In genomic region chr12:110696283-110696682, GRCh38 we compare ENCODE assay signal across 18 cellular contexts. TPM values are rescaled to one million over a fixed set of nuclear protein-coding genes. Genes with fewer than 3 reads are reported as not detected.
DNase-seq lines count a peak whose midpoint lies in the region; ATAC-seq, FAIRE-seq and TF ChIP-seq lines count a peak whose summit lies in the region.
"Had no signal": no experiment of that assay in that cellular context is flagged by ENCODE, and none has a peak within 500 bp of the region (broad histone marks: within the 10 kb centered on the region; RNA-seq: fewer than 3 reads in every experiment).

No MANE protein-coding gene starts in this region.

- H3K79me2 ChIP-seq in HepG2 (ENCODE audit: insufficient read depth, low read length) (no peaks in the 10 kb centered on the region), K562 (ENCODE audit: control insufficient read depth, insufficient read depth, low read length) (no peaks in the 10 kb centered on the region), osteoblast (ENCODE audit: insufficient read depth, low read length) (no peaks in the 10 kb centered on the region)

- H3K4me1 ChIP-seq in HepG2 (ENCODE audit: insufficient read depth, low read length) (peaks cover 24% of the 10 kb centered on the region), right lobe of liver (peaks cover 0 to 8% (median 0%) of the 10 kb centered on the region in 4 donors), K562 (replicated peaks in 1 of 2; ENCODE audit: control insufficient read depth in 2 of 2, insufficient read depth in 2 of 2, low read length in 2 of 2) (peaks cover 35 to 42% of the 10 kb centered on the region in 2 experiments), osteoblast (ENCODE audit: insufficient read depth, low read length) (no peaks in the 10 kb centered on the region)

- TF ChIP-seq EP300 in HepG2 (IDR thresholded peaks at IDR 0.05; ENCODE audit: low read depth in 2 of 2, low read length in 2 of 2) = no peak
- no peak for TF ChIP-seq EP300 in HepG2 (CRISPR knock-in tag; IDR thresholded peaks at IDR 0.05; ENCODE audit: borderline replicate concordance)
- no peak for TF ChIP-seq EP300 in K562 (IDR thresholded peaks at IDR 0.05; ENCODE audit: low read length)

- H3K9me3 ChIP-seq in HepG2 (ENCODE audit: low read length) (no peaks in the 10 kb centered on the region), right lobe of liver (no peaks in the 10 kb centered on the region), K562 (replicated peaks; ENCODE audit: control insufficient read depth, insufficient read depth, low read depth, low read length) (no peaks in the 10 kb centered on the region), osteoblast (ENCODE audit: low read depth, low read length) (no peaks in the 10 kb centered on the region)
- H3K9me3 ChIP-seq: BLaER1 treated with 17β-estradiol and CSF1 and Interleukin-3, amounts not matched to agents 10 nM and 100 nM had no signal

- peaks cover 53 to 77% of the 10 kb centered on the region in 2 donors for H3K4me1 Mint-ChIP-seq in stimulated activated naive B cell treated with anti-CD40 and anti-IgM and Interleukin-4, amounts not matched to agents 10 μg/mL and 1 μg/mL and 100 μg/mL, for 72 hours
- peaks cover 16% of the 10 kb centered on the region for H3K4me1 Mint-ChIP-seq in activated CD4-positive, alpha-beta T cell treated with anti-CD3 and anti-CD28 coated beads, Interleukin-2, amount 10 ng/mL, durations not matched to agents 24 days and 14 days

- H3K36me3 ChIP-seq in HepG2 (replicated peaks in 1 of 2; ENCODE audit: control insufficient read depth in 1 of 2, insufficient read depth in 2 of 2, low read length in 2 of 2) (no peaks in the 10 kb centered on the region), right lobe of liver (no peaks in the 10 kb centered on the region), K562 (ENCODE audit: control insufficient read depth, insufficient read depth, low read length) (no peaks in the 10 kb centered on the region), osteoblast (ENCODE audit: insufficient read depth, low read length) (no peaks in the 10 kb centered on the region)
- H3K36me3 ChIP-seq: BLaER1 treated with 17β-estradiol and CSF1 and Interleukin-3, amounts not matched to agents 10 nM and 100 nM had no signal

- no peak overlapping the region for H3K4me2 ChIP-seq in HepG2 (ENCODE audit: low read depth, low read length)
- no peak overlapping the region for H3K4me2 ChIP-seq in K562 (ENCODE audit: insufficient read depth, low read length)
- H3K4me2 ChIP-seq in osteoblast (ENCODE audit: insufficient read depth, low read length) = no peak overlapping the region

- DNase-seq in HepG2 (ENCODE audit: low spot score) (no peak), right lobe of liver (no peak), K562 (ENCODE audit: extremely low read depth in 1 of 4, low spot score in 3 of 4) (no peak), osteoblast (ENCODE audit: insufficient read length, low spot score, missing footprints) (peak; percentile 1), NCI-H345 treated with DMSO at 0.1 percent for 48 hours (lab: John Stamatoyannopoulos, UW; ENCODE audit: unreplicated experiment) (no peak), NCI-H1417 treated with DMSO at 0.1 percent for 48 hours (lab: John Stamatoyannopoulos, UW) (no peak)
- no peak for DNase-seq in stimulated activated naive B cell treated with anti-CD40 and anti-IgM and Interleukin-4, amounts not matched to agents 10 μg/mL and 1 μg/mL and 100 μg/mL, for 72 hours
- DNase-seq in activated CD4-positive, alpha-beta T cell treated with anti-CD3 and anti-CD28 coated beads, Interleukin-2, amount 10 ng/mL, durations not matched to agents 24 days and 14 days = no peak
- DNase-seq: 8988T; CD4-positive, CD25-positive, alpha-beta regulatory T cell; CD8-positive, alpha-beta memory T cell; COR-L47; DMS79; GF-D8; H9 had no signal

- TF ChIP-seq POLR2A in HepG2 (IDR thresholded peaks at IDR 0.05; ENCODE audit: insufficient read depth in 1 of 2, low read depth in 2 of 2, low read length in 2 of 2) (no peak), right lobe of liver (IDR thresholded peaks at IDR 0.05) (no peak), K562 (conservative IDR thresholded peaks at IDR 0.05) (no peak)

- H3K27me3 ChIP-seq in HepG2 (ENCODE audit: control insufficient read depth in 1 of 2, insufficient read depth in 2 of 2, low read length in 2 of 2) (peaks cover 2 to 21% of the 10 kb centered on the region in 2 experiments; a peak in 3 of 5 replicates), right lobe of liver (no peaks in the 10 kb centered on the region), K562 (ENCODE audit: control insufficient read depth in 2 of 2, insufficient read depth in 2 of 2, low read length in 2 of 2) (no peaks in the 10 kb centered on the region), osteoblast (ENCODE audit: insufficient read depth, low read length) (no peaks in the 10 kb centered on the region)
- H3K27me3 ChIP-seq: BLaER1 treated with 17β-estradiol and CSF1 and Interleukin-3, amounts not matched to agents 10 nM and 100 nM had no signal

- H2AFZ ChIP-seq in HepG2 (ENCODE audit: low read length) (no peak overlapping the region), K562 (ENCODE audit: low read depth, low read length) (no peak overlapping the region), osteoblast (ENCODE audit: low read length) (no peak overlapping the region)

- H3K36me3 Mint-ChIP-seq in stimulated activated naive B cell treated with anti-CD40 and anti-IgM and Interleukin-4, amounts not matched to agents 10 μg/mL and 1 μg/mL and 100 μg/mL, for 72 hours = peaks cover 6 to 10% of the 10 kb centered on the region in 2 donors
- H3K36me3 Mint-ChIP-seq in activated CD4-positive, alpha-beta T cell treated with anti-CD3 and anti-CD28 coated beads, Interleukin-2, amount 10 ng/mL, durations not matched to agents 24 days and 14 days (ENCODE audit: low read depth) = no peaks in the 10 kb centered on the region
- H3K36me3 Mint-ChIP-seq: CD4-positive, CD25-positive, alpha-beta regulatory T cell; CD8-positive, alpha-beta memory T cell had no signal

- WGBS in HepG2 (ENCODE audit: low lambda C conversion rate) = 40% methylated on average over 3 of the region's 3 CpGs
- 73% methylated on average over 3 of the region's 3 CpGs for WGBS in right lobe of liver (ENCODE audit: insufficient coverage, low coverage, low lambda C conversion rate, missing lambda C conversion rate)
- WGBS in K562 (ENCODE audit: insufficient coverage, low coverage, missing lambda C conversion rate) = 41% methylated on average over 3 of the region's 3 CpGs

- H3K27ac ChIP-seq in HepG2 (ENCODE audit: extremely low read length, insufficient read depth, low read length) (no peak overlapping the region), right lobe of liver (no peak overlapping the region), K562 (ENCODE audit: extremely low read depth, low read depth, low read length) (no peak overlapping the region), osteoblast (ENCODE audit: low read depth, low read length) (no peak overlapping the region)

- H3K27me3 Mint-ChIP-seq in stimulated activated naive B cell treated with anti-CD40 and anti-IgM and Interleukin-4, amounts not matched to agents 10 μg/mL and 1 μg/mL and 100 μg/mL, for 72 hours = no peaks in the 10 kb centered on the region
- no peaks in the 10 kb centered on the region for H3K27me3 Mint-ChIP-seq in activated CD4-positive, alpha-beta T cell treated with anti-CD3 and anti-CD28 coated beads, Interleukin-2, amount 10 ng/mL, durations not matched to agents 24 days and 14 days
- H3K27me3 Mint-ChIP-seq: CD4-positive, CD25-positive, alpha-beta regulatory T cell; CD8-positive, alpha-beta memory T cell had no signal

- TF ChIP-seq RAD21 in HepG2 (CRISPR knock-in tag; IDR thresholded peaks at IDR 0.05) (no peak), K562 (CRISPR knock-in tag; conservative IDR thresholded peaks at IDR 0.05 in 1 of 2, IDR thresholded peaks at IDR 0.05 in 1 of 2) (no peak)

- no peak for TF ChIP-seq CTCF in HepG2 (CRISPR knock-in tag; IDR thresholded peaks at IDR 0.05)
- no peak for TF ChIP-seq CTCF in right lobe of liver (IDR thresholded peaks at IDR 0.05)
- TF ChIP-seq CTCF in K562 (IDR thresholded peaks at IDR 0.05 in 2 of 3, conservative IDR thresholded peaks at IDR 0.05 in 1 of 3; ENCODE audit: insufficient read depth in 2 of 3, low read depth in 1 of 3, low read length in 3 of 3) = no peak
- TF ChIP-seq CTCF in osteoblast (IDR thresholded peaks at IDR 0.05; ENCODE audit: extremely low read depth, low read depth, low read length) = no peak

- in situ Hi-C loops in HepG2 (cut with HindIII; ENCODE audit: extremely low pct_ligation_motif_present, low pct_unique_long_range_greater_than_20kb) (no loop called here), K562 (cut with MboI) (no loop called here)

- H4K20me1 ChIP-seq in HepG2 (ENCODE audit: insufficient read depth, low read length) = no peaks in the 10 kb centered on the region
- no peaks in the 10 kb centered on the region for H4K20me1 ChIP-seq in K562 (replicated peaks; ENCODE audit: control insufficient read depth, insufficient read depth, low read length)
- H4K20me1 ChIP-seq in osteoblast (ENCODE audit: insufficient read depth, low read length) = no peaks in the 10 kb centered on the region
- H4K20me1 ChIP-seq: BLaER1 treated with 17β-estradiol and CSF1 and Interleukin-3, amounts not matched to agents 10 nM and 100 nM had no signal

- H3K9ac ChIP-seq in HepG2 (ENCODE audit: insufficient read depth, low read depth, low read length) (no peak overlapping the region), K562 (ENCODE audit: insufficient read depth in 1 of 2, low read depth in 2 of 2, low read length in 2 of 2) (no peak overlapping the region)

- BruUV-seq in HepG2 (replicated peaks; lab: Mats Ljungman, UMichigan) = no TSS peak
- no TSS peak for BruUV-seq in K562 (replicated peaks; lab: Mats Ljungman, UMichigan)

- no peaks in the 10 kb centered on the region for H3K9me1 ChIP-seq in K562 (ENCODE audit: control insufficient read depth, insufficient read depth, low read length)

- H3K4me3 Mint-ChIP-seq in stimulated activated naive B cell treated with anti-CD40 and anti-IgM and Interleukin-4, amounts not matched to agents 10 μg/mL and 1 μg/mL and 100 μg/mL, for 72 hours = no peak overlapping the region
- H3K4me3 Mint-ChIP-seq in activated CD4-positive, alpha-beta T cell treated with anti-CD3 and anti-CD28 coated beads, Interleukin-2, amount 10 ng/mL, durations not matched to agents 24 days and 14 days = no peak overlapping the region
- H3K4me3 Mint-ChIP-seq: CD8-positive, alpha-beta memory T cell; H9 had no signal

- H3K4me3 ChIP-seq in HepG2 (replicated peaks in 1 of 3; ENCODE audit: insufficient read depth in 1 of 3, low read depth in 2 of 3, low read length in 3 of 3) (no peak overlapping the region), right lobe of liver (no peak overlapping the region), K562 (no peak overlapping the region), osteoblast (ENCODE audit: insufficient read depth, low read length) (no peak overlapping the region)
- H3K4me3 ChIP-seq: BLaER1 treated with 17β-estradiol and CSF1 and Interleukin-3, amounts not matched to agents 10 nM and 100 nM had no signal

- intact Hi-C loops in HepG2 (cut with micrococcal nuclease; ENCODE audit: unreplicated experiment) = loop anchor here (5.0 kb wide), 1 partner anchor 191 kb away; no protein-coding TSS in a partner anchor
- intact Hi-C loops in right lobe of liver (cut with DNase I) = no loop called here
- intact Hi-C loops in K562 (cut with micrococcal nuclease) = loop anchor here (5.0 kb wide), 2 partner anchors 79 to 191 kb away; no protein-coding TSS in a partner anchor
- intact Hi-C loops in activated CD4-positive, alpha-beta T cell treated with anti-CD3 and anti-CD28 coated beads, Interleukin-2, amount 10 ng/mL, durations not matched to agents 24 days and 14 days (cut with micrococcal nuclease) = loop anchor here (5.0 kb wide), 1 partner anchor 34 kb away; no protein-coding TSS in a partner anchor

- ATAC-seq in HepG2 (no peak), right lobe of liver (no peak), K562 (no peak)
- ATAC-seq in stimulated activated naive B cell treated with anti-CD40 and anti-IgM and Interleukin-4, amounts not matched to agents 10 μg/mL and 1 μg/mL and 100 μg/mL, for 72 hours (replicated peaks) = no peak

- FAIRE-seq in HepG2 (lab: Jason Lieb, UNC) = no peak
- no peak for FAIRE-seq in K562 (lab: Jason Lieb, UNC)
- FAIRE-seq: D721Med, H1 had no signal

- CTCF ChIA-PET in HepG2 (lab: Yijun Ruan, JAX; ENCODE audit: low intra/inter-chr PET ratio, low total read pairs) = no interaction called here
- CTCF ChIA-PET in K562 (lab: Yijun Ruan, JAX; ENCODE audit: low intra/inter-chr PET ratio) = interaction anchor here (0.6 kb wide), 1 partner anchor 181 kb away, joined by 3 read pairs; no protein-coding TSS in a partner anchor

- H3K9me3 Mint-ChIP-seq in stimulated activated naive B cell treated with anti-CD40 and anti-IgM and Interleukin-4, amounts not matched to agents 10 μg/mL and 1 μg/mL and 100 μg/mL, for 72 hours = no peaks in the 10 kb centered on the region
- H3K9me3 Mint-ChIP-seq in activated CD4-positive, alpha-beta T cell treated with anti-CD3 and anti-CD28 coated beads, Interleukin-2, amount 10 ng/mL, durations not matched to agents 24 days and 14 days = no peaks in the 10 kb centered on the region
- H3K9me3 Mint-ChIP-seq: CD4-positive, CD25-positive, alpha-beta regulatory T cell; CD8-positive, alpha-beta memory T cell; H9 had no signal

- POLR2A ChIA-PET in HepG2 (lab: Yijun Ruan, JAX) (no interaction called here), K562 (lab: Yijun Ruan, JAX) (no interaction called here)

- peak overlapping the region; percentile 47 for H3K27ac Mint-ChIP-seq in stimulated activated naive B cell treated with anti-CD40 and anti-IgM and Interleukin-4, amounts not matched to agents 10 μg/mL and 1 μg/mL and 100 μg/mL, for 72 hours
- no peak overlapping the region for H3K27ac Mint-ChIP-seq in activated CD4-positive, alpha-beta T cell treated with anti-CD3 and anti-CD28 coated beads, Interleukin-2, amount 10 ng/mL, durations not matched to agents 24 days and 14 days
- H3K27ac Mint-ChIP-seq: H9 had no signal

RNA-seq across cellular contexts. Expression of gene HVCN1, which starts 7.4 kb away (rescaled TPM):
- 0.20 and 0.49 TPM in 2 replicates for total RNA-seq in HepG2 (2016; rRNA removed; fragmentation: Illumina TruSeq; extraction: Trizol)
- total RNA-seq in HepG2 (2016; cell fraction: cytosol; rRNA removed; fragmentation: Illumina TruSeq; extraction: Trizol; ENCODE audit: low read depth) = not detected in 2 replicates
- 0.36 and 0.54 TPM in 2 replicates for total RNA-seq in HepG2 (2016; cell fraction: insoluble cytoplasmic fraction; rRNA removed; fragmentation: Illumina TruSeq; extraction: Trizol)
- 0.14 and 0.37 TPM in 2 replicates for total RNA-seq in HepG2 (2016; cell fraction: membrane; rRNA removed; fragmentation: Illumina TruSeq; extraction: Trizol)
- total RNA-seq in HepG2 (2016; cell fraction: nucleus; rRNA removed; fragmentation: Illumina TruSeq; extraction: Trizol) = 0.47 and 0.53 TPM in 2 replicates
- polyA plus RNA-seq in HepG2 (2011; rRNA removed) = 0.88 and 1.3 TPM in 2 replicates
- 0.59 and 0.87 TPM in 2 replicates for polyA plus RNA-seq in HepG2 (2011; cell fraction: cytosol; rRNA removed)
- polyA plus RNA-seq in HepG2 (2011; cell fraction: nucleus; rRNA removed) = 0.33 and 0.35 TPM in 2 replicates
- 0.47 and 0.50 TPM in 2 replicates for polyA plus RNA-seq in HepG2 (2012)
- polyA plus RNA-seq in HepG2 (2016; cell fraction: cytosol; fragmentation: Illumina TruSeq; extraction: Trizol; ENCODE audit: low read depth) = 0.16 and 0.32 TPM in 2 replicates
- 0.36 and 0.67 TPM in 2 replicates for polyA plus RNA-seq in HepG2 (2016; cell fraction: insoluble cytoplasmic fraction; fragmentation: Illumina TruSeq; extraction: Trizol; ENCODE audit: low read depth)
- 0.29 TPM in 1 of 2 replicates, not detected in the other for polyA plus RNA-seq in HepG2 (2016; cell fraction: membrane; fragmentation: Illumina TruSeq; extraction: Trizol; ENCODE audit: low read depth)
- 0.49 and 0.82 TPM in 2 replicates for polyA plus RNA-seq in HepG2 (2016; cell fraction: nucleus; fragmentation: Illumina TruSeq; extraction: Trizol; ENCODE audit: insufficient read depth, low read depth)
- polyA minus RNA-seq in HepG2 (2011; rRNA and poly(A)+ RNA removed; ENCODE audit: low replicate concordance) = 0.16 and 0.64 TPM in 2 replicates
- polyA minus RNA-seq in HepG2 (2011; cell fraction: cytosol; rRNA and poly(A)+ RNA removed) = not detected in 2 replicates
- 0.50 TPM in 1 of 2 replicates, not detected in the other for polyA minus RNA-seq in HepG2 (2011; cell fraction: nucleus; rRNA and poly(A)+ RNA removed)
- total RNA-seq in right lobe of liver = 1 to 10 TPM in 5 of 6 experiments, under 1 TPM in 1; 0.55 to 2.4 (median 1.6) TPM
- total RNA-seq in K562 (2011; cell fraction: chromatin; rRNA removed; ENCODE audit: low replicate concordance) = 0.93 and 3.1 TPM in 2 replicates
- total RNA-seq in K562 (2011; cell fraction: nucleolus; rRNA removed) = 0.92 and 1.3 TPM in 2 replicates
- total RNA-seq in K562 (2011; cell fraction: nucleoplasm; rRNA removed) = 1.0 and 1.2 TPM in 2 replicates
- 0.50 and 1.4 TPM in 2 replicates for total RNA-seq in K562 (2014; rRNA removed)
- total RNA-seq in K562 (2014; rRNA removed; fragmentation: Illumina TruSeq; extraction: Trizol) = 0.61 and 0.91 TPM in 2 replicates
- total RNA-seq in K562 (2015; rRNA removed; fragmentation: Illumina TruSeq; extraction: Trizol) = 1.0 and 1.6 TPM in 2 replicates
- total RNA-seq in K562 (2021) = 0.87 and 1.4 TPM in 2 replicates
- polyA plus RNA-seq in K562 (2011; rRNA removed) = 0.25 and 4.6 TPM in 2 replicates
- polyA plus RNA-seq in K562 (2011; cell fraction: cytosol; rRNA removed) = 0.55 and 3.7 TPM in 2 replicates
- polyA plus RNA-seq in K562 (2011; cell fraction: nucleus; rRNA removed) = 0.54 and 2.5 TPM in 2 replicates
- 2.4 and 6.2 TPM in 2 replicates for polyA plus RNA-seq in K562 (2012)
- polyA plus RNA-seq in K562 (2014; fragmentation: Illumina TruSeq; extraction: Trizol) = 1.4 and 1.8 TPM in 2 replicates
- under 1 TPM; 0.21 to 0.24 TPM for polyA plus RNA-seq in K562 (2014; fragmentation: Nextera tagmentation; extraction: Ambion mirVana)
- 0.74 and 0.90 TPM in 2 replicates for polyA plus RNA-seq in K562 (2014; rRNA removed)
- 0.42 and 2.5 TPM in 2 replicates for polyA minus RNA-seq in K562 (2011; rRNA and poly(A)+ RNA removed)
- polyA minus RNA-seq in K562 (2011; cell fraction: cytosol; rRNA and poly(A)+ RNA removed) = 1.2 TPM in 1 of 2 replicates, not detected in the other
- 0.27 and 0.89 TPM in 2 replicates for polyA minus RNA-seq in K562 (2011; cell fraction: nucleus; rRNA and poly(A)+ RNA removed)
- 2.1 and 2.9 TPM in 2 replicates for total RNA-seq in osteoblast
- 17.9 and 18.0 TPM in 2 replicates for total RNA-seq in activated CD4-positive, alpha-beta T cell treated with anti-CD3 and anti-CD28 coated beads, Interleukin-2, amount 10 ng/mL, durations not matched to agents 24 days and 14 days

RNA-seq across cellular contexts. Expression of gene PPP1CC, which starts 46.4 kb away (rescaled TPM):
- 187 and 277 TPM in 2 replicates for total RNA-seq in HepG2 (2016; rRNA removed; fragmentation: Illumina TruSeq; extraction: Trizol)
- total RNA-seq in HepG2 (2016; cell fraction: cytosol; rRNA removed; fragmentation: Illumina TruSeq; extraction: Trizol; ENCODE audit: low read depth) = 112 and 117 TPM in 2 replicates
- total RNA-seq in HepG2 (2016; cell fraction: insoluble cytoplasmic fraction; rRNA removed; fragmentation: Illumina TruSeq; extraction: Trizol) = 187 and 271 TPM in 2 replicates
- 307 and 332 TPM in 2 replicates for total RNA-seq in HepG2 (2016; cell fraction: membrane; rRNA removed; fragmentation: Illumina TruSeq; extraction: Trizol)
- 113 and 126 TPM in 2 replicates for total RNA-seq in HepG2 (2016; cell fraction: nucleus; rRNA removed; fragmentation: Illumina TruSeq; extraction: Trizol)
- polyA plus RNA-seq in HepG2 (2011; rRNA removed) = 133 and 178 TPM in 2 replicates
- 72.4 and 101 TPM in 2 replicates for polyA plus RNA-seq in HepG2 (2011; cell fraction: cytosol; rRNA removed)
- polyA plus RNA-seq in HepG2 (2011; cell fraction: nucleus; rRNA removed) = 48.0 and 54.4 TPM in 2 replicates
- 156 and 233 TPM in 2 replicates for polyA plus RNA-seq in HepG2 (2012)
- polyA plus RNA-seq in HepG2 (2016; cell fraction: cytosol; fragmentation: Illumina TruSeq; extraction: Trizol; ENCODE audit: low read depth) = 144 and 159 TPM in 2 replicates
- polyA plus RNA-seq in HepG2 (2016; cell fraction: insoluble cytoplasmic fraction; fragmentation: Illumina TruSeq; extraction: Trizol; ENCODE audit: low read depth) = 329 and 330 TPM in 2 replicates
- polyA plus RNA-seq in HepG2 (2016; cell fraction: membrane; fragmentation: Illumina TruSeq; extraction: Trizol; ENCODE audit: low read depth) = 307 and 315 TPM in 2 replicates
- 168 and 174 TPM in 2 replicates for polyA plus RNA-seq in HepG2 (2016; cell fraction: nucleus; fragmentation: Illumina TruSeq; extraction: Trizol; ENCODE audit: insufficient read depth, low read depth)
- 69.1 TPM in 2 replicates for polyA minus RNA-seq in HepG2 (2011; rRNA and poly(A)+ RNA removed; ENCODE audit: low replicate concordance)
- 110 and 111 TPM in 2 replicates for polyA minus RNA-seq in HepG2 (2011; cell fraction: cytosol; rRNA and poly(A)+ RNA removed)
- 115 and 125 TPM in 2 replicates for polyA minus RNA-seq in HepG2 (2011; cell fraction: nucleus; rRNA and poly(A)+ RNA removed)
- 10 to 100 TPM; 32.8 to 51.7 (median 36.2) TPM for total RNA-seq in right lobe of liver
- total RNA-seq in K562 (2011; cell fraction: chromatin; rRNA removed; ENCODE audit: low replicate concordance) = 91.4 and 203 TPM in 2 replicates
- 57.5 and 69.1 TPM in 2 replicates for total RNA-seq in K562 (2011; cell fraction: nucleolus; rRNA removed)
- 128 and 212 TPM in 2 replicates for total RNA-seq in K562 (2011; cell fraction: nucleoplasm; rRNA removed)
- 153 and 181 TPM in 2 replicates for total RNA-seq in K562 (2014; rRNA removed)
- 203 and 241 TPM in 2 replicates for total RNA-seq in K562 (2014; rRNA removed; fragmentation: Illumina TruSeq; extraction: Trizol)
- total RNA-seq in K562 (2015; rRNA removed; fragmentation: Illumina TruSeq; extraction: Trizol) = 182 and 195 TPM in 2 replicates
- 178 and 197 TPM in 2 replicates for total RNA-seq in K562 (2021)
- polyA plus RNA-seq in K562 (2011; rRNA removed) = 223 and 280 TPM in 2 replicates
- 55.3 and 113 TPM in 2 replicates for polyA plus RNA-seq in K562 (2011; cell fraction: cytosol; rRNA removed)
- polyA plus RNA-seq in K562 (2011; cell fraction: nucleus; rRNA removed) = 73.0 and 117 TPM in 2 replicates
- 169 and 223 TPM in 2 replicates for polyA plus RNA-seq in K562 (2012)
- 247 and 286 TPM in 2 replicates for polyA plus RNA-seq in K562 (2014; fragmentation: Illumina TruSeq; extraction: Trizol)
- 10 to 100 TPM; 67.4 to 76.3 TPM for polyA plus RNA-seq in K562 (2014; fragmentation: Nextera tagmentation; extraction: Ambion mirVana)
- polyA plus RNA-seq in K562 (2014; rRNA removed) = 184 and 189 TPM in 2 replicates
- polyA minus RNA-seq in K562 (2011; rRNA and poly(A)+ RNA removed) = 168 and 213 TPM in 2 replicates
- polyA minus RNA-seq in K562 (2011; cell fraction: cytosol; rRNA and poly(A)+ RNA removed) = 76.7 and 92.6 TPM in 2 replicates
- polyA minus RNA-seq in K562 (2011; cell fraction: nucleus; rRNA and poly(A)+ RNA removed) = 44.8 and 82.3 TPM in 2 replicates
- 107 and 114 TPM in 2 replicates for total RNA-seq in osteoblast
- total RNA-seq in activated CD4-positive, alpha-beta T cell treated with anti-CD3 and anti-CD28 coated beads, Interleukin-2, amount 10 ng/mL, durations not matched to agents 24 days and 14 days = 459 and 489 TPM in 2 replicates

Comparison
In these comparisons a context has a peak if more than half of its experiments do, and no peak if none do; other contexts are left out.
1. intact Hi-C loops: an anchor here in HepG2 (5.0 kb wide), K562 (5.0 kb wide) and activated CD4-positive, alpha-beta T cell treated with anti-CD3 and anti-CD28 coated beads, Interleukin-2, amount 10 ng/mL, durations not matched to agents 24 days and 14 days (5.0 kb wide); none called in right lobe of liver.
2. Of the 241 proteins assayed by ChIP-seq in both HepG2 and K562: peak only in HepG2: none; only in K562: none; in both: ZNF121; in neither: 240.